29 cellular contexts compared by ENCODE assay signal in genomic region chr18:31746396-31746795, GRCh38. TPM values are rescaled to one million over a fixed set of nuclear protein-coding genes. Genes with fewer than 3 reads are reported as not detected.
"Had no signal": no experiment of that assay in that cellular context is flagged by ENCODE, and none has a peak within 500 bp of the region (broad histone marks: within the 10 kb centered on the region; RNA-seq: fewer than 3 reads in every experiment).

No MANE protein-coding gene starts in this region.

- H3K27ac ChIP-seq: ascending aorta, VCaP had no signal

- H3K27me3 ChIP-seq: ascending aorta had no signal

- H3K4me1 ChIP-seq: ascending aorta had no signal

- H3K4me3 ChIP-seq: ascending aorta had no signal

- DNase-seq: activated B cell treated with CpG ODN at 0.5 μM for 24 hours; activated CD4-positive, alpha-beta memory T cell treated with anti-CD3 and anti-CD28 coated beads for 36 hours; activated CD4-positive, alpha-beta T cell treated with anti-CD3 and anti-CD28 coated beads for 4 hours; activated CD4-positive, alpha-beta T cell treated with anti-CD3 and anti-CD28 coated beads, Interleukin-2, amount 10 ng/mL, durations not matched to agents 24 days and 14 days; activated CD4-positive, alpha-beta T cell treated with anti-CD3 and anti-CD28 coated beads, Interleukin-2, amount 50 U/mL, for 1 hour; activated CD4-positive, alpha-beta T cell treated with anti-CD3 and anti-CD28 coated beads, Interleukin-2, amount 50 U/mL, for 4 hours; activated CD4-positive, CD25-positive, alpha-beta regulatory T cell treated with anti-CD3 and anti-CD28 coated beads, Interleukin-2, amount 50 U/mL, for 72 hours; activated CD8-positive, alpha-beta memory T cell treated with anti-CD3 and anti-CD28 coated beads, Interleukin-2, amount 50 U/mL, for 4 hours; activated CD8-positive, alpha-beta T cell treated with anti-CD3 and anti-CD28 coated beads for 36 hours; activated effector memory CD4-positive, alpha-beta T cell treated with Interleukin-2 at 50 U/mL for 16 hours; activated gamma-delta T cell; activated naive CD4-positive, alpha-beta T cell treated with anti-CD3 and anti-CD28 coated beads, Interleukin-2, amount 10 ng/mL, durations not matched to agents 7 days and 5 days; activated naive CD4-positive, alpha-beta T cell treated with Interleukin-2 at 50 U/mL for 16 hours; activated naive CD8-positive, alpha-beta T cell treated with anti-CD3 and anti-CD28 coated beads, Interleukin-2, amount 10 ng/mL, durations not matched to agents 7 days and 5 days; activated naive CD8-positive, alpha-beta T cell treated with anti-CD3 and anti-CD28 coated beads, Interleukin-2, amount 50 U/mL, for 24 hours; activated T-cell treated with anti-CD3 and anti-CD28 coated beads, Interleukin-2, amount 50 U/mL, for 24 hours; activated T-cell treated with anti-CD3 and anti-CD28 coated beads, Interleukin-2, amount 50 U/mL, for 48 hours; amygdala; anterior cingulate cortex; central memory CD4-positive, alpha-beta T cell; T-cell; T-helper 17 cell had no signal

- H3K36me3 ChIP-seq: ascending aorta had no signal

- H3K9me3 ChIP-seq: ascending aorta had no signal

- FAIRE-seq: TTC549 had no signal

RNA-seq across cellular contexts. Expression of gene SLC25A52, which starts 14.3 kb away (rescaled TPM):
- total RNA-seq: activated B cell treated with CpG ODN at 0.5 μM for 24 hours; activated CD4-positive, alpha-beta T cell treated with anti-CD3 and anti-CD28 coated beads, Interleukin-2, amount 10 ng/mL, durations not matched to agents 24 days and 14 days; activated CD8-positive, alpha-beta memory T cell treated with anti-CD3 and anti-CD28 coated beads for 36 hours; activated CD8-positive, alpha-beta T cell treated with anti-CD3 and anti-CD28 coated beads for 36 hours; activated T-helper 2 cell treated with anti-CD3 and anti-CD28 coated beads, Interferon-gamma antibody, Interleukin-2, Interleukin-4, amounts not matched to agents 10 μg/mL and 5 μg/mL and 100 μg/mL, durations not matched to agents 14 hours and 24 hours and 36 hours; ascending aorta; cardiac septum; T-cell; T-helper 1 cell treated with Interleukin-12 subunit alpha and Interleukin-12 subunit beta and Interleukin-4 antibody, amounts not matched to agents 30 ng/mL and 1 ng/mL, for 36 hours; T-helper 17 cell had no signal
